8 cellular contexts compared by ENCODE assay signal in the genomic region with DNA sequence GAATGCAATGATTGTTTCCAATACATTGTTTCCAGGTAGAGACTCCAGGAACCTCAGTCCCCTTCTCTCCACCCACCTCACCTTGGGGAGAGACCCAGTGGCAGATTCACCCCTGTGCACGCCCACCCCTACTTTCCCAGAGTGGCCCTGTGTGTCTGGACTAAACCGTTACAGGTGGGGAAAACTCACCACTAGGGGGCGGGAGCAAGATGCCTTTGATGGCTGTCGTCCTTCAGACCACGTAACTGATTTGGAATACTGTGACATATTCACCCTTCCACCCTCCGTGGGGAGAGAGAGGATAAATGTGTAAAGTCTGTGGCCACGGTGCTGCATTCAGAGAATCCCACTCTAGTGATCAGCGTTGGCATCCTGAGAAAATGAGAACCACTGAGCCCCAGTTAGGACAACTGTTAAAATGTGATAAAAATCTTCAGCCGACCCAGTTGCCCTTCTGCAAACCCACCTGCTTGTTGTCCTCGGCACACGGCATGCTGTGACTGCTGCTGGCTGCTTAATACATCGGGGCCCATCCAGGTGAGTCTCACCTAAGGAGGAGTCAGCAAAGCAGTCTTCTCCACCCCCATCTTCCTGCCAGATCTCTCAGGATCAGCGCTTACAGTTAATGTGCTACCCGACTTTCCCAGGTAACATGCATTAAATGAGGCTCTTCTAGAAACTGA.
DNase-seq lines count a peak whose midpoint lies in the region; ATAC-seq and TF ChIP-seq lines count a peak whose summit lies in the region.

No MANE protein-coding gene starts in this region.

- no peak overlapping the region for H3K27ac ChIP-seq in VCaP

- TF ChIP-seq POLR2A in GM18505 (IDR thresholded peaks at IDR 0.05; ENCODE audit: borderline replicate concordance, extremely low read depth, insufficient read depth, insufficient read length), result no peak

- peaks cover 4% of the 10 kb centered on the region for H3K4me1 ChIP-seq in HAP-1

- ATAC-seq in GM18505 (IDR thresholded peaks at IDR 0.05; ENCODE audit: unreplicated experiment), result no peak

- peak; percentile 91 for TF ChIP-seq CTCF in VCaP (conservative IDR thresholded peaks at IDR 0.05)

- H3K9me3 ChIP-seq in HAP-1, result no peaks in the 10 kb centered on the region

- no peaks in the 10 kb centered on the region for H3K27me3 ChIP-seq in HAP-1 (ENCODE audit: low read depth)

- H3K4me3 ChIP-seq in HAP-1, result no peak overlapping the region

- DNase-seq in GDM1 (lab: John Stamatoyannopoulos, UW), result peak; percentile 12
- peak; percentile 61 to 93 for DNase-seq in HAP-1 (ENCODE audit: low spot score in 2 of 2)
- DNase-seq in NCI-H1436 (lab: John Stamatoyannopoulos, UW), result peak; percentile 80
- peak; percentile 74 to 77 for DNase-seq in T47D (ENCODE audit: low read depth in 1 of 2, low spot score in 1 of 2)
- DNase-seq in inferior parietal cortex (ENCODE audit: extremely low spot score), result peak; percentile 88
- DNase-seq in stimulated activated CD4-positive, alpha-beta T cell treated with anti-CD3 and anti-CD28 coated beads, Interleukin-1b, Interleukin-23, amount 100 ng/mL, for 1 hour (ENCODE audit: low read depth in 2 of 2), result peak; percentile 53 to 66

- no peaks in the 10 kb centered on the region; the same call in 1 of the 2 replicates for H3K36me3 ChIP-seq in HAP-1 (replicated peaks)

- in situ Hi-C loops in HAP-1 (cut with MboI; ENCODE audit: low sequenced_read_pairs), result no loop called here
- in situ Hi-C loops in T47D (cut with HindIII; ENCODE audit: low pct_unique_long_range_greater_than_20kb, low sequenced_read_pairs), result no loop called here

Comparison
In these comparisons a context has a peak if more than half of its experiments do, and no peak if none do; other contexts are left out.
1. DNase-seq: peak in every context shown above with its lines; median percentile 88 in inferior parietal cortex; 80 in NCI-H1436; 77 in HAP-1; 76 in T47D; 60 in stimulated activated CD4-positive, alpha-beta T cell treated with anti-CD3 and anti-CD28 coated beads, Interleukin-1b, Interleukin-23, amount 100 ng/mL, for 1 hour; 12 in GDM1.